In the genomic region with DNA sequence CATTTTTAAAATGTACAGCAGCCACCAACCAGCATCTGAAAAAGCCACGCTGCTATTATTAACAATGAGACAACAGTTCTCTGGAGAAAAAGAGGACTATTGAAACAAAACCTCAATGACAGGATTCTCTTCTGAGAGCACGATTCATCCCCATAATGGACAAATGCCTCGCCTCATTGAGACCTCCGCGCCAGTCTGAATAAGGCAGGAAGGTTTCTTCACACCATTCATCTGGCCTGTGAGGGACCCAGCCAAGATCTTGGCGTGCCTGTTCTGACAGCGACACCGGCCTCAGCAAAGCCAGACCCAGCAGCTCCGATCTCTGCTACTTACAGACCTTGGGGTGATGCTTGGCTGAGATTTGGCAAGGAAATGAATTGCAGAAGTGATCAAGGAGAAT, we compare ENCODE assay signal across 15 cellular contexts.
"Had no signal": no experiment of that assay in that cellular context is flagged by ENCODE, and none has a peak within 500 bp of the region (broad histone marks: within the 10 kb centered on the region; RNA-seq: fewer than 3 reads in every experiment).

No MANE protein-coding gene starts in this region.

- H3K4me3 ChIP-seq: ascending aorta, colonic mucosa, lung, pancreas, smooth muscle cell, tibial nerve, vagina had no signal

- H3K9me3 ChIP-seq: ascending aorta, colonic mucosa, pancreas, tibial nerve, vagina had no signal

- ATAC-seq: activated CD4-positive, CD25-positive, alpha-beta regulatory T cell treated with anti-CD3 and anti-CD28 coated beads, Interleukin-2, amount 50 U/mL, for 24 hours; activated naive CD4-positive, alpha-beta T cell treated with anti-CD3 and anti-CD28 coated beads, Interleukin-2, amount 50 U/mL, for 72 hours; left colon; pancreas; right cardiac atrium had no signal

- H3K4me2 ChIP-seq: smooth muscle cell had no signal

- H3K27ac ChIP-seq: ascending aorta, colonic mucosa, pancreas, tibial nerve, vagina had no signal

- H3K4me1 ChIP-seq: ascending aorta, colonic mucosa, pancreas, vagina had no signal

- H3K27ac Mint-ChIP-seq: activated T-cell treated with anti-CD3 and anti-CD28 coated beads, Interleukin-2, amount 50 U/mL, for 24 hours had no signal

- H3K4me3 Mint-ChIP-seq: activated T-cell treated with anti-CD3 and anti-CD28 coated beads, Interleukin-2, amount 50 U/mL, for 24 hours had no signal

- H3K27me3 Mint-ChIP-seq: activated T-cell treated with anti-CD3 and anti-CD28 coated beads, Interleukin-2, amount 50 U/mL, for 24 hours had no signal

- DNase-seq: activated CD4-positive, alpha-beta T cell treated with anti-CD3 and anti-CD28 coated beads, Interleukin-2, amount 50 U/mL, for 4 hours; activated effector memory CD4-positive, alpha-beta T cell treated with anti-CD3 and anti-CD28 coated beads, Interleukin-2, amount 50 U/mL, for 16 hours; activated T-cell treated with anti-CD3 and anti-CD28 coated beads, Interleukin-2, amount 50 U/mL, for 24 hours; colonic mucosa; effector CD8-positive, alpha-beta T cell; left colon; pancreas; right cardiac atrium had no signal

- H3K27me3 ChIP-seq: ascending aorta, colonic mucosa, pancreas, tibial nerve, vagina had no signal

- H3K9me3 Mint-ChIP-seq: activated naive CD4-positive, alpha-beta T cell treated with anti-CD3 and anti-CD28 coated beads, Interleukin-2, amount 50 U/mL, for 72 hours; activated T-cell treated with anti-CD3 and anti-CD28 coated beads, Interleukin-2, amount 50 U/mL, for 24 hours had no signal
